In the genomic region with DNA sequence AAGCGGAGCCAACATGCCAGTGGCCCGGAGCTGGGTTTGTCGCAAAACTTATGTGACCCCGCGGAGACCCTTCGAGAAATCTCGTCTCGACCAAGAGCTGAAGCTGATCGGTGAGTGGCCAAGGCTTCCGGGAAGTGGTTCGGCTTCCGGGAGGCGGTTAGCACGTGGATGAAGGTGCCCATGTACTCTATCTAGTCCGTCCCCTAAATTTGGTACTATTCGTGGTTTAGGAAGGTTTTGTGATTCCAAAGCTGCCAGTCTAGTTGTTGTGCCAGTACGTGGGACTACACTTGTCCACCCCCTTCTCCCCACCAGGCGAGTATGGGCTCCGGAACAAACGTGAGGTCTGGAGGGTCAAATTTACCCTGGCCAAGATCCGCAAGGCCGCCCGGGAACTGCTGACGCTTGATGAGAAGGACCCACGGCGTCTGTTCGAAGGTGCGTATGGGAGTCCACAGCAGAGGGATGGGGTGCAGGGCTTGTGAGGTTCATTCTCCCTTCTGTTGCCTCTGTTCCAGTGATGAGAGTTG, we compare ENCODE assay signal across 1 cellular context.
TF ChIP-seq lines count a peak whose summit lies in the region.

No MANE protein-coding gene starts in this region.

TF ChIP-seq in A549, 52 proteins besides CTCF, POLR2A, EP300 and RAD21 (continued from another document):
- TF ChIP-seq, protein P1, sequence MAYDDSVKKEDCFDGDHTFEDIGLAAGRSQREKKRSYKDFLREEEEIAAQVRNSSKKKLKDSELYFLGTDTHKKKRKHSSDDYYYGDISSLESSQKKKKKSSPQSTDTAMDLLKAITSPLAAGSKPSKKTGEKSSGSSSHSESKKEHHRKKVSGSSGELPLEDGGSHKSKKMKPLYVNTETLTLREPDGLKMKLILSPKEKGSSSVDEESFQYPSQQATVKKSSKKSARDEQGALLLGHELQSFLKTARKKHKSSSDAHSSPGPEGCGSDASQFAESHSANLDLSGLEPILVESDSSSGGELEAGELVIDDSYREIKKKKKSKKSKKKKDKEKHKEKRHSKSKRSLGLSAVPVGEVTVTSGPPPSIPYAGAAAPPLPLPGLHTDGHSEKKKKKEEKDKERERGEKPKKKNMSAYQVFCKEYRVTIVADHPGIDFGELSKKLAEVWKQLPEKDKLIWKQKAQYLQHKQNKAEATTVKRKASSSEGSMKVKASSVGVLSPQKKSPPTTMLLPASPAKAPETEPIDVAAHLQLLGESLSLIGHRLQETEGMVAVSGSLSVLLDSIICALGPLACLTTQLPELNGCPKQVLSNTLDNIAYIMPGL (CRISPR knock-in tag; IDR thresholded peaks at IDR 0.05; ENCODE audit: borderline replicate concordance), result peak; percentile 73; the same call in 1 of the 2 replicates
- no peak for TF ChIP-seq KDM5A (IDR thresholded peaks at IDR 0.05)
- TF ChIP-seq, protein P2, sequence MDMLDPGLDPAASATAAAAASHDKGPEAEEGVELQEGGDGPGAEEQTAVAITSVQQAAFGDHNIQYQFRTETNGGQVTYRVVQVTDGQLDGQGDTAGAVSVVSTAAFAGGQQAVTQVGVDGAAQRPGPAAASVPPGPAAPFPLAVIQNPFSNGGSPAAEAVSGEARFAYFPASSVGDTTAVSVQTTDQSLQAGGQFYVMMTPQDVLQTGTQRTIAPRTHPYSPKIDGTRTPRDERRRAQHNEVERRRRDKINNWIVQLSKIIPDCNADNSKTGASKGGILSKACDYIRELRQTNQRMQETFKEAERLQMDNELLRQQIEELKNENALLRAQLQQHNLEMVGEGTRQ (IDR thresholded peaks at IDR 0.05), result no peak
- TF ChIP-seq MYC (IDR thresholded peaks at IDR 0.05; ENCODE audit: borderline replicate concordance, low read length), result 0 out of 2 replicates have a peak, but pooled peaks have one; percentile 30
- no peak for TF ChIP-seq ZNF302 (CRISPR knock-in tag; IDR thresholded peaks at IDR 0.05)
- TF ChIP-seq, protein P3, sequence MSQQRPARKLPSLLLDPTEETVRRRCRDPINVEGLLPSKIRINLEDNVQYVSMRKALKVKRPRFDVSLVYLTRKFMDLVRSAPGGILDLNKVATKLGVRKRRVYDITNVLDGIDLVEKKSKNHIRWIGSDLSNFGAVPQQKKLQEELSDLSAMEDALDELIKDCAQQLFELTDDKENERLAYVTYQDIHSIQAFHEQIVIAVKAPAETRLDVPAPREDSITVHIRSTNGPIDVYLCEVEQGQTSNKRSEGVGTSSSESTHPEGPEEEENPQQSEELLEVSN (IDR thresholded peaks at IDR 0.05; ENCODE audit: borderline replicate concordance, low read depth), result peak; percentile 32; the same call in 1 of the 2 replicates
